In the genomic region with DNA sequence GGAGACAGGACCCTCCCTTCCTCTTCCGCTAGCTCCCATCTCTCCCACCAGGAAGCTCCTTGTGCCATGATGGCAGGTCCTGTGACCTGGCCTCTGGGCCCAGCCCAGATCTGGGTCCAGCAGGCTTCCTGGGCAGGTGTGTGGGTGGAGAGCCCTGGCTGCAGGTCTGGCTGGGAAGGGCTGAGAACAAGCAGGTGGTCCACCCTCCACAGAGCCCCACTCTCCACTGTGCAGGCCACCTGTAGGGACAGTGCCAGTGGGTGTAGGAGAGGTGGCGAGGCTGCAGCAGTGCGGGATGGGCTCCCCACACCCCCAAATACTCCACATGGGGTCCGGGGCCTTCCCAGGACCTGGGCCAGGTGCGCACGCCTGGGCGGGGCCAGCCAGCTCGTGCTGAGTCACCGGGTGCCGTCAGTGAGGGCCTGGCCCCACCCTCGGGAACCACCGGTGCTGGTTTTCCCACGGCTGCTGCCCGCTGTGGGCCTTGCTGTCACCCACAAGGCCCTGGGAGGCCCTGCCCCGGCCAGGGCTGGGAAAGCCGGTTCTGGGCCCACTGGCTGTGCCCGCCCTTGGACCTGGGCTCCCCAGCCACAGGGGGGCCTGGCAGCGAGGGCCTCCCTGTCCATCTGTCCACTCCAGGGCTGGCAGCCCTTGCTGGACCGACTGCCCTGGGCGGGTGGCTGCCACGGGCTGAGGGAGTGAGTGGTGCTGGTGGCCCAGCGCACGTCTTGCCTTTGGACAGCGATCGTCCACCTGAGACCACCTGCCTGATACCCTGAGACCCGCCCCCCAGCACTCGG, we compare ENCODE assay signal across 11 cellular contexts. TPM values are rescaled to one million over a fixed set of nuclear protein-coding genes. Genes with fewer than 3 reads are reported as not detected.
DNase-seq lines count a peak whose midpoint lies in the region; ATAC-seq and TF ChIP-seq lines count a peak whose summit lies in the region.
"Had no signal": no experiment of that assay in that cellular context is flagged by ENCODE, and none has a peak within 500 bp of the region (broad histone marks: within the 10 kb centered on the region; RNA-seq: fewer than 3 reads in every experiment).

No MANE protein-coding gene starts in this region.

- H3K79me2 ChIP-seq in smooth muscle cell (ENCODE audit: low read depth), result no peaks in the 10 kb centered on the region

- no peak overlapping the region for H3K4me2 ChIP-seq in smooth muscle cell

- H3K4me3 ChIP-seq in esophagus squamous epithelium, result peak overlapping the region in 2 of 4 donors; percentile 16 to 24
- no peak overlapping the region for H3K4me3 ChIP-seq in smooth muscle cell

- intact Hi-C loops in esophagus squamous epithelium (cut with DNase I), result no loop called here

- WGBS in esophagus squamous epithelium, 2 donors, result 66 to 83% methylated on average over 1 to 5 of the region's 27 CpGs
- WGBS in smooth muscle cell (ENCODE audit: low lambda C conversion rate), result 81% methylated on average over 21 of the region's 27 CpGs

- H3K9me3 ChIP-seq in esophagus squamous epithelium (no peaks in the 10 kb centered on the region), smooth muscle cell (replicated peaks; ENCODE audit: low read depth) (no peaks in the 10 kb centered on the region)

- no peaks in the 10 kb centered on the region for H4K20me1 ChIP-seq in smooth muscle cell (ENCODE audit: low read depth)

- peak overlapping the region; percentile 90 to 95 (median 92) for H3K27ac ChIP-seq in esophagus squamous epithelium
- peak overlapping the region; percentile 52 for H3K27ac ChIP-seq in smooth muscle cell (ENCODE audit: low read depth)

- DNase-seq in activated T-cell treated with anti-CD3 and anti-CD28 coated beads, Interleukin-2, amount 50 U/mL, for 1 hour, result peak; percentile 49
- DNase-seq in activated T-cell treated with anti-CD3 and anti-CD28 coated beads, Interleukin-2, amount 50 U/mL, for 48 hours, result no peak
- DNase-seq in NCI-H69 (lab: John Stamatoyannopoulos, UW) (peak; percentile 87), esophagus squamous epithelium (lab: John Stamatoyannopoulos, UW) (no peak), smooth muscle cell (lab: John Stamatoyannopoulos, UW; ENCODE audit: unreplicated experiment) (no peak), midbrain (lab: John Stamatoyannopoulos, UW) (no peak)
- DNase-seq: NCI-H2227 treated with DMSO at 0.1 percent for 48 hours had no signal

- no peaks in the 10 kb centered on the region for H3K36me3 ChIP-seq in esophagus squamous epithelium
- no peaks in the 10 kb centered on the region for H3K36me3 ChIP-seq in smooth muscle cell (ENCODE audit: low read depth)

- ATAC-seq in GM18517 (IDR thresholded peaks at IDR 0.05; ENCODE audit: unreplicated experiment) (no peak), GM21825 (IDR thresholded peaks at IDR 0.05; ENCODE audit: unreplicated experiment) (no peak)

- H3K9ac ChIP-seq in smooth muscle cell (ENCODE audit: low read depth), result no peak overlapping the region

- TF ChIP-seq POLR2A in esophagus squamous epithelium (IDR thresholded peaks at IDR 0.05), result peak in 1 of 4 donors; percentile 57

- no peaks in the 10 kb centered on the region for H3F3A ChIP-seq in smooth muscle cell (ENCODE audit: low read depth)

- H2AFZ ChIP-seq in smooth muscle cell (ENCODE audit: low read depth), result no peak overlapping the region

- H3K4me1 ChIP-seq in esophagus squamous epithelium (peaks cover 61 to 90% (median 63%) of the 10 kb centered on the region in 3 donors), smooth muscle cell (ENCODE audit: low read depth) (peaks cover 22% of the 10 kb centered on the region)

- H3K27me3 ChIP-seq in esophagus squamous epithelium (peaks cover 0 to 35% (median 0%) of the 10 kb centered on the region in 4 donors), smooth muscle cell (ENCODE audit: low read depth) (no peaks in the 10 kb centered on the region)

- no peak for TF ChIP-seq CTCF in esophagus squamous epithelium (IDR thresholded peaks at IDR 0.05)
- TF ChIP-seq CTCF in smooth muscle cell (IDR thresholded peaks at IDR 0.05; ENCODE audit: borderline replicate concordance, insufficient read depth, poor library complexity, severe bottlenecking), result no peak

RNA-seq across cellular contexts. Expression of a gene that starts 9.3 kb away (rescaled TPM):
- total RNA-seq in esophagus squamous epithelium (10 to 100 TPM; 19.6 to 33.9 (median 27.5) TPM), smooth muscle cell (2.0 and 3.7 TPM in 2 replicates)
- polyA plus RNA-seq in smooth muscle cell, result 1.7 and 3.0 TPM in 2 replicates
- total RNA-seq: fibroblast of lung had no signal
- polyA plus RNA-seq: CD14-positive monocyte had no signal

RNA-seq across cellular contexts. Expression of a gene that starts 33.8 kb away (rescaled TPM):
- total RNA-seq in esophagus squamous epithelium, result 10 to 100 TPM in 3 of 4 donors, 1 to 10 TPM in 1; 8.8 to 17.5 (median 13.5) TPM
- 4.6 and 6.3 TPM in 2 replicates for total RNA-seq in smooth muscle cell
- 5.5 and 10.7 TPM in 2 replicates for polyA plus RNA-seq in smooth muscle cell

RNA-seq across cellular contexts. Expression of a gene that starts 56.2 kb away (rescaled TPM):
- total RNA-seq in esophagus squamous epithelium (10 to 100 TPM; 26.1 to 41.4 (median 35.2) TPM), smooth muscle cell (23.3 and 31.8 TPM in 2 replicates)
- 60.9 and 66.6 TPM in 2 replicates for polyA plus RNA-seq in smooth muscle cell

Comparison
In these comparisons a context has a peak if more than half of its experiments do, and no peak if none do; other contexts are left out.
1. DNase-seq: peak in activated T-cell treated with anti-CD3 and anti-CD28 coated beads, Interleukin-2, amount 50 U/mL, for 1 hour (single experiment) and NCI-H69 (single experiment); none in activated T-cell treated with anti-CD3 and anti-CD28 coated beads, Interleukin-2, amount 50 U/mL, for 48 hours (0 of 2), esophagus squamous epithelium (single experiment), smooth muscle cell (single experiment) and midbrain (single experiment).